Comparison of ENCODE assay signal across 9 cellular contexts in genomic region chr17:17810374-17811248, GRCh38. TPM values are rescaled to one million over a fixed set of nuclear protein-coding genes. Genes with fewer than 3 reads are reported as not detected.
DNase-seq lines count a peak whose midpoint lies in the region; ATAC-seq and TF ChIP-seq lines count a peak whose summit lies in the region.
"Had no signal": no experiment of that assay in that cellular context is flagged by ENCODE, and none has a peak within 500 bp of the region (broad histone marks: within the 10 kb centered on the region; RNA-seq: fewer than 3 reads in every experiment).

No MANE protein-coding gene starts in this region.

- peak overlapping the region; percentile 83 for H3K27ac Mint-ChIP-seq in type B pancreatic cell
- no peak overlapping the region for H3K27ac Mint-ChIP-seq in CD8-positive, alpha-beta T cell

- H3K36me3 ChIP-seq in PC-9 (ENCODE audit: low read depth) (0 out of 2 replicates have a peak, but pooled peaks cover 15% of the 10 kb centered on the region), liver (ENCODE audit: control insufficient read depth in 4 of 4, insufficient read depth in 3 of 4, low read depth in 1 of 4, low read length in 3 of 4) (peaks cover 4 to 14% (median 9%) of the 10 kb centered on the region in 4 donors)
- H3K36me3 ChIP-seq in CD8-positive, alpha-beta T cell (ENCODE audit: insufficient read depth, low read length), result peaks cover 31% of the 10 kb centered on the region

- H3K9me3 ChIP-seq in PC-9 (ENCODE audit: insufficient read depth, low read depth) (no peaks in the 10 kb centered on the region), liver (ENCODE audit: control insufficient read depth in 4 of 4, low read length in 3 of 4) (no peaks in the 10 kb centered on the region)
- H3K9me3 ChIP-seq in CD8-positive, alpha-beta T cell (ENCODE audit: low read length), result no peaks in the 10 kb centered on the region

- H3K4me3 ChIP-seq in PC-9, result no peak overlapping the region
- no peak overlapping the region for H3K4me3 ChIP-seq in liver (ENCODE audit: low read depth in 1 of 3, low read length in 3 of 3)
- no peak overlapping the region for H3K4me3 ChIP-seq in CD8-positive, alpha-beta T cell (ENCODE audit: low read depth, low read length)

- intact Hi-C loops in PC-9 (cut with micrococcal nuclease; ENCODE audit: unreplicated experiment), result no loop called here
- intact Hi-C loops in CD8-positive, alpha-beta T cell (cut with DNase I, micrococcal nuclease), result loop anchor here in 1 of 2 experiments (5.0 to 10.0 kb wide), 2 partner anchors 104 to 128 kb away; partner anchors contain the start of gene RAI1

- POLR2A ChIA-PET in PC-9 (lab: Charles Lee; ENCODE audit: unreplicated experiment), result no interaction called here
- POLR2A ChIA-PET in CD8-positive, alpha-beta T cell (lab: Charles Lee), result no interaction called here

- no peaks in the 10 kb centered on the region; the same call in 1 of the 2 replicates for H3K79me2 ChIP-seq in PC-9 (ENCODE audit: low read depth)

- H3K4me1 Mint-ChIP-seq in type B pancreatic cell (ENCODE audit: unreplicated experiment), result peaks cover 27% of the 10 kb centered on the region
- peaks cover 21% of the 10 kb centered on the region for H3K4me1 Mint-ChIP-seq in CD8-positive, alpha-beta T cell (ENCODE audit: low read depth)

- peak overlapping the region; percentile 60 for H3K4me3 Mint-ChIP-seq in type B pancreatic cell
- H3K4me3 Mint-ChIP-seq in CD8-positive, alpha-beta T cell, result no peak overlapping the region
- H3K4me3 Mint-ChIP-seq: stimulated activated naive CD8-positive, alpha-beta T cell treated with anti-CD3 and anti-CD28 coated beads, Interleukin-15, Interleukin-2, amounts not matched to agents 100 ng/mL and 50 ng/mL, for 24 hours had no signal

- TF ChIP-seq CTCF in PC-9 (conservative IDR thresholded peaks at IDR 0.05), result no peak
- no peak for TF ChIP-seq CTCF in liver (IDR thresholded peaks at IDR 0.05; ENCODE audit: low read depth, low read length, missing input control)
- peak; percentile 38 for TF ChIP-seq CTCF in type B pancreatic cell (conservative IDR thresholded peaks at IDR 0.05)
- no peak for TF ChIP-seq CTCF in CD8-positive, alpha-beta T cell (IDR thresholded peaks at IDR 0.05)

- no peaks in the 10 kb centered on the region for H3K9me2 ChIP-seq in PC-9 (ENCODE audit: insufficient read depth)

- CTCF ChIA-PET in PC-9 (lab: Charles Lee), result interaction anchor here (0.6 to 0.7 kb wide), 2 partner anchors 49 to 70 kb away, joined by 3 to 7 read pairs; no protein-coding TSS in a partner anchor
- CTCF ChIA-PET in CD8-positive, alpha-beta T cell (lab: Charles Lee), result interaction anchor here (1.0 to 11.2 kb wide), 7 partner anchors 11 to 131 kb away, joined by 3 to 308 read pairs (median 34); partner anchors contain the start of gene RAI1

- DNase-seq in PC-9 (no peak), epithelial cell of prostate (ENCODE audit: low read depth, low spot score) (no peak), type B pancreatic cell (ENCODE audit: extremely low spot score, unreplicated experiment) (no peak), GDM1 (lab: John Stamatoyannopoulos, UW) (no peak)
- no peak for DNase-seq in CD8-positive, alpha-beta T cell

- peaks cover 9% of the 10 kb centered on the region for H3K36me3 Mint-ChIP-seq in type B pancreatic cell
- peaks cover 46% of the 10 kb centered on the region for H3K36me3 Mint-ChIP-seq in CD8-positive, alpha-beta T cell

- H3K27ac ChIP-seq in PC-9 (no peak overlapping the region), epithelial cell of prostate (peak overlapping the region; percentile 13), liver (ENCODE audit: low read depth in 1 of 2, low read length in 2 of 2) (peak overlapping the region; percentile 62 to 75)
- no peak overlapping the region for H3K27ac ChIP-seq in CD8-positive, alpha-beta T cell (ENCODE audit: low read depth, low read length)

- BruUV-seq in PC-9 (replicated peaks; lab: Mats Ljungman, UMichigan), result TSS peak; percentile 25

- peaks cover 85% of the 10 kb centered on the region for H3F3A ChIP-seq in PC-9 (ENCODE audit: insufficient read depth, low read depth)

- WGBS in liver, result 47% methylated on average over 68 of the region's 68 CpGs

- no peak for TF ChIP-seq RAD21 in liver (IDR thresholded peaks at IDR 0.05)

- no peak for ATAC-seq in CD8-positive, alpha-beta T cell
- ATAC-seq in HG03521 (IDR thresholded peaks at IDR 0.05; ENCODE audit: unreplicated experiment), result no peak
- no peak for ATAC-seq in GM18868 (IDR thresholded peaks at IDR 0.05; ENCODE audit: unreplicated experiment)

- no peak overlapping the region for H2AFZ ChIP-seq in PC-9

- H3K27me3 ChIP-seq in PC-9 (ENCODE audit: insufficient read depth, low read depth) (no peaks in the 10 kb centered on the region), liver (ENCODE audit: control insufficient read depth in 4 of 4, insufficient read depth in 4 of 4, low read length in 3 of 4) (no peaks in the 10 kb centered on the region)
- H3K27me3 ChIP-seq in CD8-positive, alpha-beta T cell (ENCODE audit: insufficient read depth, low read length), result no peaks in the 10 kb centered on the region

- no peaks in the 10 kb centered on the region for H3K27me3 Mint-ChIP-seq in type B pancreatic cell
- no peaks in the 10 kb centered on the region for H3K27me3 Mint-ChIP-seq in CD8-positive, alpha-beta T cell (ENCODE audit: low read depth)
- H3K27me3 Mint-ChIP-seq: stimulated activated naive CD8-positive, alpha-beta T cell treated with anti-CD3 and anti-CD28 coated beads, Interleukin-15, Interleukin-2, amounts not matched to agents 100 ng/mL and 50 ng/mL, for 24 hours had no signal

- H3K4me2 ChIP-seq in PC-9, result no peak overlapping the region

- peaks cover 73% of the 10 kb centered on the region for H4K20me1 ChIP-seq in PC-9 (ENCODE audit: insufficient read depth)

- peak overlapping the region in 1 of 2 donors; percentile 55 for H3K9ac ChIP-seq in liver (ENCODE audit: low read depth in 1 of 2, low read length in 2 of 2)

- no peaks in the 10 kb centered on the region for H3K9me3 Mint-ChIP-seq in type B pancreatic cell
- no peaks in the 10 kb centered on the region for H3K9me3 Mint-ChIP-seq in CD8-positive, alpha-beta T cell
- H3K9me3 Mint-ChIP-seq: stimulated activated naive CD8-positive, alpha-beta T cell treated with anti-CD3 and anti-CD28 coated beads, Interleukin-15, Interleukin-2, amounts not matched to agents 100 ng/mL and 50 ng/mL, for 24 hours had no signal

- H3K4me1 ChIP-seq in PC-9 (replicated peaks; ENCODE audit: insufficient read depth), result peaks cover 18% of the 10 kb centered on the region; the same call in 1 of the 2 replicates
- peaks cover 25 to 78% (median 48%) of the 10 kb centered on the region in 4 donors for H3K4me1 ChIP-seq in liver (ENCODE audit: control insufficient read depth in 4 of 4, insufficient read depth in 4 of 4, low read length in 3 of 4)
- peaks cover 14% of the 10 kb centered on the region for H3K4me1 ChIP-seq in CD8-positive, alpha-beta T cell (ENCODE audit: insufficient read depth, low read length)

TF ChIP-seq in liver, 16 proteins besides CTCF, POLR2A, EP300 and RAD21:
- TF ChIP-seq HNF4A (conservative IDR thresholded peaks at IDR 0.05) (peak in 1 of 2 donors; percentile 10), FOXA1 (IDR thresholded peaks at IDR 0.05) (no peak)
TF ChIP-seq in liver: peak in this region for 1.

RNA-seq across cellular contexts. Expression of gene SREBF1, which starts 26.2 kb away (rescaled TPM):
- 243 and 360 TPM in 2 replicates for total RNA-seq in PC-9 (2021)
- total RNA-seq in liver, result 100 to 1,000 TPM in 1 of 2 donors, 10 to 100 TPM in 1; 66.8 to 133 TPM
- 100 to 1,000 TPM in 1 of 2 donors, 10 to 100 TPM in 1; 74.0 to 127 TPM for polyA plus RNA-seq in liver
- total RNA-seq in type B pancreatic cell (ENCODE audit: low replicate concordance), result 81.2 and 97.0 TPM in 2 replicates
- 100 to 1,000 TPM; 401 to 412 TPM for total RNA-seq in CD8-positive, alpha-beta T cell

Comparison
In these comparisons a context has a peak if more than half of its experiments do, and no peak if none do; other contexts are left out.
1. H3K27ac ChIP-seq: peak in epithelial cell of prostate (single experiment) and liver (2 of 2); none in PC-9 (single experiment) and CD8-positive, alpha-beta T cell (single experiment).